ENCODE assay signal across 33 cellular contexts in the genomic region with DNA sequence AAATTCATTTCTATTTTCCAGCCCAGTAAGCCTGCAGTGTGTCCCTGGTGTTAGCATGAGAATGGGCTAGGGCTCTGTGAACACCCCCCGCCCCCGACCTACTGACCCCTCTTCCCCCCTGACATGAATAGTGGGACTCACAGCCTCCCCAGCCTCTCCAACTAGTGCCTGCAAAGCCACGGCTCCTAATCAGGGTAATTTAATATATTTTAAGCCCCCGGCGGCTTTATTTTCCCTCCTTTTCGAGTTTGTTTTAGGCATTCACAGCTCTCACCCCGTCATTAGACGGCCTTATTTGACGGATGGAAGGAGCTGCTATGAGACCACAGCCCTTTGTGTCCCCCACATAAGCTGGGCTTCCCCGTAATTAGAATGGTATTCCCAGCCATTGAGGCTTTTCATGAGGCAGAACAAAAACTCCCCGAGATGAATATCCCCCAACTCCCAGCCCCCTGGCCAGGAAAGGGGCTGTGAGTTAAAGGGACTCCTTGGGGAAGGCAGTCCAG.
"Had no signal": no experiment of that assay in that cellular context is flagged by ENCODE, and none has a peak within 500 bp of the region (broad histone marks: within the 10 kb centered on the region; RNA-seq: fewer than 3 reads in every experiment).

No MANE protein-coding gene starts in this region.

- H3K9me3 ChIP-seq: breast epithelium, esophagus muscularis mucosa, heart left ventricle, left ventricle myocardium inferior, right atrium auricular region, suprapubic skin, tibial artery had no signal

- H3K27ac ChIP-seq: breast epithelium, esophagus muscularis mucosa, foreskin keratinocyte, heart left ventricle, left ventricle myocardium inferior, parathyroid adenoma, right atrium auricular region, suprapubic skin, tibial artery, VCaP had no signal

- H3K9ac ChIP-seq: parathyroid adenoma had no signal

- H3K4me2 ChIP-seq: smooth muscle cell had no signal

- H3K27ac Mint-ChIP-seq: activated CD4-positive, alpha-beta memory T cell treated with anti-CD3 and anti-CD28 coated beads for 36 hours; activated CD4-positive, alpha-beta T cell treated with anti-CD3 and anti-CD28 coated beads, Interleukin-2, amount 10 ng/mL, durations not matched to agents 24 days and 14 days; activated T-helper 1 cell treated with anti-CD3 and anti-CD28 coated beads, Interleukin-12 subunit alpha, Interleukin-12 subunit beta, Interleukin-2, Interleukin-4 antibody, amounts not matched to agents 30 ng/mL and 10 ng/mL and 1 ng/mL, durations not matched to agents 14 hours and 24 hours and 36 hours; dendritic cell treated with granulocyte-macrophage colony-stimulating factor and Interleukin-4, amounts not matched to agents 40 ng/mL and 50 ng/mL, for 4 days; endodermal cell; nephron; stimulated activated memory B cell treated with anti-CD40 and anti-IgM and Interleukin-4, amounts not matched to agents 10 μg/mL and 1 μg/mL and 100 μg/mL, for 72 hours had no signal

- ATAC-seq: activated CD4-positive, CD25-positive, alpha-beta regulatory T cell treated with anti-CD3 and anti-CD28 coated beads, Interleukin-2, amount 50 U/mL, for 24 hours; heart left ventricle; stimulated activated memory B cell treated with anti-CD40 and anti-IgM and Interleukin-4, amounts not matched to agents 10 μg/mL and 1 μg/mL and 100 μg/mL, for 72 hours had no signal

- H3K4me1 ChIP-seq: parathyroid adenoma had no signal

- H3K4me3 Mint-ChIP-seq: activated CD4-positive, alpha-beta memory T cell treated with anti-CD3 and anti-CD28 coated beads for 36 hours; activated CD4-positive, alpha-beta T cell treated with anti-CD3 and anti-CD28 coated beads, Interleukin-2, amount 10 ng/mL, durations not matched to agents 24 days and 14 days; activated T-helper 1 cell treated with anti-CD3 and anti-CD28 coated beads, Interleukin-12 subunit alpha, Interleukin-12 subunit beta, Interleukin-2, Interleukin-4 antibody, amounts not matched to agents 30 ng/mL and 10 ng/mL and 1 ng/mL, durations not matched to agents 14 hours and 24 hours and 36 hours; dendritic cell treated with granulocyte-macrophage colony-stimulating factor and Interleukin-4, amounts not matched to agents 40 ng/mL and 50 ng/mL, for 4 days; endodermal cell; nephron; stimulated activated memory B cell treated with anti-CD40 and anti-IgM and Interleukin-4, amounts not matched to agents 10 μg/mL and 1 μg/mL and 100 μg/mL, for 72 hours had no signal

- H2AFZ ChIP-seq: parathyroid adenoma had no signal

- DNase-seq: activated CD4-positive, alpha-beta memory T cell treated with anti-CD3 and anti-CD28 coated beads for 36 hours; activated CD4-positive, alpha-beta T cell treated with anti-CD3 and anti-CD28 coated beads, Interleukin-2, amount 10 ng/mL, durations not matched to agents 24 days and 14 days; activated CD8-positive, alpha-beta memory T cell treated with anti-CD3 and anti-CD28 coated beads, Interleukin-2, amount 50 U/mL, for 4 hours; activated gamma-delta T cell treated with Interleukin-2 at 50 U/mL for 16 hours; activated naive CD4-positive, alpha-beta T cell treated with anti-CD3 and anti-CD28 coated beads, Interleukin-2, amount 50 U/mL, for 16 hours; activated T-cell treated with anti-CD3 and anti-CD28 coated beads, Interleukin-2, amount 50 U/mL, for 1 hour; amniotic stem cell; central memory CD4-positive, alpha-beta T cell; heart left ventricle; hypothalamus; left ventricle myocardium inferior; mesendoderm; nucleus accumbens; stimulated activated CD4-positive, alpha-beta T cell treated with anti-CD3 and anti-CD28 coated beads, Interleukin-1b, Interleukin-23, amount 100 ng/mL, for 48 hours; stimulated activated CD4-positive, alpha-beta T cell treated with anti-CD3 and anti-CD28 coated beads, Interleukin-4, amount 100 ng/mL, for 4 hours; stimulated activated CD8-positive, alpha-beta memory T cell treated with anti-CD3 and anti-CD28 coated beads, Interleukin-4, amount 100 ng/mL, for 48 hours; T-helper 9 cell; tibial artery had no signal

- H3K9me3 Mint-ChIP-seq: activated CD4-positive, alpha-beta memory T cell treated with anti-CD3 and anti-CD28 coated beads for 36 hours; activated CD4-positive, alpha-beta T cell treated with anti-CD3 and anti-CD28 coated beads, Interleukin-2, amount 10 ng/mL, durations not matched to agents 24 days and 14 days; activated T-helper 1 cell treated with anti-CD3 and anti-CD28 coated beads, Interleukin-12 subunit alpha, Interleukin-12 subunit beta, Interleukin-2, Interleukin-4 antibody, amounts not matched to agents 30 ng/mL and 10 ng/mL and 1 ng/mL, durations not matched to agents 14 hours and 24 hours and 36 hours; dendritic cell treated with granulocyte-macrophage colony-stimulating factor and Interleukin-4, amounts not matched to agents 40 ng/mL and 50 ng/mL, for 4 days; endodermal cell; nephron; stimulated activated memory B cell treated with anti-CD40 and anti-IgM and Interleukin-4, amounts not matched to agents 10 μg/mL and 1 μg/mL and 100 μg/mL, for 72 hours had no signal

- H3K36me3 ChIP-seq: breast epithelium, esophagus muscularis mucosa, heart left ventricle, left ventricle myocardium inferior, right atrium auricular region, suprapubic skin, tibial artery had no signal

- H3K79me2 ChIP-seq: parathyroid adenoma had no signal

- H3K4me3 ChIP-seq: breast epithelium, esophagus muscularis mucosa, heart left ventricle, left ventricle myocardium inferior, lung, right atrium auricular region, smooth muscle cell, suprapubic skin, tibial artery had no signal

- H3K36me3 Mint-ChIP-seq: activated CD4-positive, alpha-beta memory T cell treated with anti-CD3 and anti-CD28 coated beads for 36 hours; stimulated activated memory B cell treated with anti-CD40 and anti-IgM and Interleukin-4, amounts not matched to agents 10 μg/mL and 1 μg/mL and 100 μg/mL, for 72 hours had no signal
